ENCODE assay signal across 17 cellular contexts in genomic region chr4:106981431-106981830, GRCh38. TPM values are rescaled to one million over a fixed set of nuclear protein-coding genes. Genes with fewer than 3 reads are reported as not detected.
DNase-seq lines count a peak whose midpoint lies in the region; ATAC-seq and TF ChIP-seq lines count a peak whose summit lies in the region.
"Had no signal": no experiment of that assay in that cellular context is flagged by ENCODE, and none has a peak within 500 bp of the region (broad histone marks: within the 10 kb centered on the region; RNA-seq: fewer than 3 reads in every experiment).

No MANE protein-coding gene starts in this region.

- no peak overlapping the region for H4K5ac ChIP-seq in H9 (ENCODE audit: insufficient read length, low read depth, low read length)

- no peak for TF ChIP-seq CTCF in H9 (conservative IDR thresholded peaks at IDR 0.05)
- TF ChIP-seq CTCF in GM20000 (IDR thresholded peaks at IDR 0.05; ENCODE audit: extremely low read depth, missing control alignments): no peak

- no peak for DNase-seq in H9
- peak; percentile 8 for DNase-seq in NT2/D1 (ENCODE audit: low read depth, low spot score)
- peak; percentile 25 for DNase-seq in iPS DF 6.9 (ENCODE audit: low read depth, low spot score)
- no peak for DNase-seq in GM20000 (ENCODE audit: low spot score)
- DNase-seq in SW 1271 (lab: John Stamatoyannopoulos, UW): no peak
- DNase-seq: CD4-positive, CD25-positive, alpha-beta regulatory T cell; MM.1S; NCI-H2029 treated with DMSO at 0.1 percent for 48 hours; NCI-H446 treated with DMSO at 0.1 percent for 48 hours; NCI-H526; Right ventricle myocardium superior; RPMI8226 had no signal

- H3K4me1 ChIP-seq in H9 (ENCODE audit: insufficient read depth, low read length) (no peaks in the 10 kb centered on the region; the same call in 1 of the 2 replicates), NT2/D1 (ENCODE audit: insufficient read depth, insufficient read length) (no peaks in the 10 kb centered on the region), iPS DF 6.9 (ENCODE audit: control insufficient read depth, insufficient read depth, low read length) (no peaks in the 10 kb centered on the region; the same call in 1 of the 2 replicates)
- H3K4me1 ChIP-seq: BLaER1 had no signal

- peaks cover 6 to 17% of the 10 kb centered on the region in 2 experiments for H3K9me3 Mint-ChIP-seq in H9

- H2BK120ac ChIP-seq in H9 (ENCODE audit: low read depth, low read length, poor library complexity, severe bottlenecking): no peak overlapping the region

- H2AFZ ChIP-seq in H9 (ENCODE audit: low read length): no peak overlapping the region

- H3K27me3 ChIP-seq in H9 (ENCODE audit: insufficient read depth, low read length) (no peaks in the 10 kb centered on the region), NT2/D1 (ENCODE audit: insufficient read depth, insufficient read length) (no peaks in the 10 kb centered on the region), iPS DF 6.9 (ENCODE audit: control insufficient read depth, insufficient read depth, low read length) (no peaks in the 10 kb centered on the region)
- H3K27me3 ChIP-seq: BLaER1 had no signal

- no peak overlapping the region for H2BK12ac ChIP-seq in H9 (ENCODE audit: insufficient read length, low read depth, low read length)

- H3K56ac ChIP-seq in H9 (ENCODE audit: insufficient read length, low read depth, low read length): no peak overlapping the region

- no peak overlapping the region for H3K23ac ChIP-seq in H9 (ENCODE audit: insufficient read length, low read depth, low read length)

- no peak overlapping the region for H4K8ac ChIP-seq in H9 (replicated peaks; ENCODE audit: insufficient read length, low read depth, low read length)

- H3K36me3 Mint-ChIP-seq in H9 (ENCODE audit: insufficient read depth in 1 of 3, low read depth in 3 of 3): peaks cover 9 to 39% (median 20%) of the 10 kb centered on the region in 3 experiments
- H3K36me3 Mint-ChIP-seq: CD4-positive, CD25-positive, alpha-beta regulatory T cell; IgD-negative memory B cell had no signal

- H3K4me3 ChIP-seq in NT2/D1 (ENCODE audit: insufficient read length, low read depth) (no peak overlapping the region), iPS DF 6.9 (ENCODE audit: low read length) (no peak overlapping the region)
- H3K4me3 ChIP-seq: BLaER1 had no signal

- H3K23me2 ChIP-seq in H9 (ENCODE audit: insufficient read length, low read depth, low read length, poor library complexity, severe bottlenecking): no peaks in the 10 kb centered on the region

- H3K9me3 ChIP-seq in H9 (ENCODE audit: control insufficient read depth, low read depth, low read length): no peaks in the 10 kb centered on the region
- no peaks in the 10 kb centered on the region for H3K9me3 ChIP-seq in NT2/D1 (ENCODE audit: insufficient read depth, low read length)
- H3K9me3 ChIP-seq in iPS DF 6.9 (ENCODE audit: control insufficient read depth, insufficient read depth, low read length): no peaks in the 10 kb centered on the region
- H3K9me3 ChIP-seq: BLaER1 had no signal

- ATAC-seq in HG03045 (IDR thresholded peaks at IDR 0.05; ENCODE audit: unreplicated experiment): no peak
- no peak for ATAC-seq in HG02970 (IDR thresholded peaks at IDR 0.05; ENCODE audit: low FRiP score, unreplicated experiment)

- peak overlapping the region; percentile 16 for H3K4me2 ChIP-seq in H9 (ENCODE audit: insufficient read depth, insufficient read length, low read length)
- H3K4me2 ChIP-seq: BLaER1, KMS-11 had no signal

- H3K36me3 ChIP-seq in NT2/D1 (ENCODE audit: insufficient read depth, insufficient read length, low read length) (no peaks in the 10 kb centered on the region), iPS DF 6.9 (ENCODE audit: control insufficient read depth, insufficient read depth, low read length) (no peaks in the 10 kb centered on the region)
- H3K36me3 ChIP-seq: BLaER1 had no signal

- peaks cover 48% of the 10 kb centered on the region in 2 experiments for H3K4me1 Mint-ChIP-seq in H9
- H3K4me1 Mint-ChIP-seq: CD4-positive, CD25-positive, alpha-beta regulatory T cell; IgD-negative memory B cell had no signal

- H4K91ac ChIP-seq in H9 (ENCODE audit: insufficient read length, low read depth, low read length): no peak overlapping the region

- no peaks in the 10 kb centered on the region for H3K79me2 ChIP-seq in H9 (ENCODE audit: insufficient read depth, low read length)

- no peak overlapping the region for H3K18ac ChIP-seq in H9 (ENCODE audit: insufficient read length, low read depth, low read length)

- no peak overlapping the region for H3K4ac ChIP-seq in H9 (ENCODE audit: low read depth, low read length)

- H2BK20ac ChIP-seq in H9 (ENCODE audit: low read depth, low read length, poor library complexity, severe bottlenecking): no peak overlapping the region

- H4K20me1 ChIP-seq in H9 (ENCODE audit: control insufficient read depth, insufficient read depth, insufficient read length): no peaks in the 10 kb centered on the region
- H4K20me1 ChIP-seq: BLaER1 had no signal

- H3K27me3 Mint-ChIP-seq in H9 (ENCODE audit: low read depth): no peaks in the 10 kb centered on the region; the same call in none of the 2 replicates
- H3K27me3 Mint-ChIP-seq: CD4-positive, CD25-positive, alpha-beta regulatory T cell had no signal

- H3K27ac ChIP-seq in H9 (ENCODE audit: insufficient read length, low read depth, low read length): no peak overlapping the region
- H3K27ac ChIP-seq in iPS DF 6.9 (ENCODE audit: low read length): no peak overlapping the region
- H3K27ac ChIP-seq: BLaER1, KMS-11 had no signal

- H3K4me3 Mint-ChIP-seq in H9: peak overlapping the region in 1 of 2 experiments; percentile 1; a peak in 2 of 5 replicates
- H3K4me3 Mint-ChIP-seq: CD4-positive, CD25-positive, alpha-beta regulatory T cell; IgD-negative memory B cell had no signal

- no peak overlapping the region for H2BK15ac ChIP-seq in H9 (ENCODE audit: low read depth, low read length)

- H3K14ac ChIP-seq in H9 (ENCODE audit: insufficient read depth, low read length): no peak overlapping the region

- H2AK5ac ChIP-seq in H9 (ENCODE audit: insufficient read length, low read length): no peak overlapping the region

- H3K9ac ChIP-seq in H9 (ENCODE audit: extremely low read depth, insufficient read length, low read length) (no peak overlapping the region), NT2/D1 (ENCODE audit: insufficient read length, low read depth) (no peak overlapping the region)
- H3K9ac ChIP-seq: BLaER1, KMS-11 had no signal

- H3K27ac Mint-ChIP-seq in H9: peak overlapping the region in 2 of 3 experiments; percentile 41 to 88; a peak in 4 of 7 replicates
- H3K27ac Mint-ChIP-seq: CD4-positive, CD25-positive, alpha-beta regulatory T cell; IgD-negative memory B cell had no signal

- H3K79me1 ChIP-seq in H9 (ENCODE audit: insufficient read depth, low read depth, low read length, poor library complexity, severe bottlenecking): no peaks in the 10 kb centered on the region

- no peak overlapping the region for H2BK5ac ChIP-seq in H9 (ENCODE audit: insufficient read length, low read length)

- no peak overlapping the region for H3T11ph ChIP-seq in H9 (ENCODE audit: low read length)

RNA-seq across cellular contexts. Expression of gene DKK2, which starts 54.7 kb away (rescaled TPM):
- 0.11 TPM in 1 of 2 replicates, not detected in the other for total RNA-seq in H9 (2021)
- total RNA-seq: CD4-positive, CD25-positive, alpha-beta regulatory T cell had no signal

Comparison
In these comparisons a context has a peak if more than half of its experiments do, and no peak if none do; other contexts are left out.
1. DNase-seq: peak in NT2/D1 (single experiment) and iPS DF 6.9 (single experiment); none in H9 (single experiment), GM20000 (single experiment) and SW 1271 (0 of 2).